ENCODE assay signal across 13 cellular contexts in the genomic region with DNA sequence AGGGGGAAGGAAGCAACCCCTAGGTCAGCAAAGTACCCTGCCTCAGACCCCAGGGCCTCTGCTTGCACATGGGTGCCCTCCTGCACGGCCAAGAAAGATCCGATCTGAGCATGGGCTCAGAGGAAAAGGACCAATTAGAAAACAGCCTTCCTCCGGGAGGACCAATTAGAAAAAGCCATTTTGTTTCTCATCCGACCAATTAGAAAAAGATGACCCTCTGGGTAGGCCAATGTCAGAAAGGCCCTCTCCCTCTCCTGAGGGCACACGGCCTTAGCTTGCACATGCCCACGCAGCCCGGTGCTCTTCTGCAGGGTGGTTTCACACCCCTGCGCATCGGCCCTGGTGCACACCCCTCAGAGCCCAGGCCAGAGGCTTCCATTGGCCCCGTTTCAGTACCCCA. TPM values are rescaled to one million over a fixed set of nuclear protein-coding genes. Genes with fewer than 3 reads are reported as not detected.
DNase-seq lines count a peak whose midpoint lies in the region; ATAC-seq lines count a peak whose summit lies in the region.
"Had no signal": no experiment of that assay in that cellular context is flagged by ENCODE, and none has a peak within 500 bp of the region (broad histone marks: within the 10 kb centered on the region; RNA-seq: fewer than 3 reads in every experiment).

No MANE protein-coding gene starts in this region.

- no peak overlapping the region for H3K4me3 ChIP-seq in skeletal muscle satellite cell (ENCODE audit: low read length)

- H3K36me3 ChIP-seq in skeletal muscle satellite cell (ENCODE audit: insufficient read depth, low read length) = peaks cover 18% of the 10 kb centered on the region

- H3K27me3 ChIP-seq in skeletal muscle satellite cell (ENCODE audit: control insufficient read depth, insufficient read depth, low read length) = no peaks in the 10 kb centered on the region
- H3K27me3 ChIP-seq: neutrophil had no signal

- no peak overlapping the region for H3K9ac ChIP-seq in skeletal muscle satellite cell (ENCODE audit: low read depth, low read length)

- DNase-seq in NCI-H1092 treated with DMSO at 0.1 percent for 48 hours (lab: John Stamatoyannopoulos, UW) (peak; percentile 65), NCI-H1092 (lab: John Stamatoyannopoulos, UW) (no peak), NCI-H2196 (lab: John Stamatoyannopoulos, UW; ENCODE audit: unreplicated experiment) (peak; percentile 51), cerebellar cortex (ENCODE audit: low spot score) (peak; percentile 68), putamen (ENCODE audit: low spot score) (no peak), GDM1 (lab: John Stamatoyannopoulos, UW) (no peak)
- DNase-seq: activated CD4-positive, CD25-positive, alpha-beta regulatory T cell; activated T-cell treated with anti-CD3 and anti-CD28 coated beads, Interleukin-2, amount 50 U/mL, for 4 hours; MM.1S; stimulated activated naive CD8-positive, alpha-beta T cell treated with anti-CD3 and anti-CD28 coated beads, Interleukin-15, Interleukin-2, amounts not matched to agents 100 U/mL and 50 U/mL, for 24 hours had no signal

- ATAC-seq in GM18867 (IDR thresholded peaks at IDR 0.05; ENCODE audit: unreplicated experiment) = no peak
- ATAC-seq: activated T-cell treated with anti-CD3 and anti-CD28 coated beads, Interleukin-2, amount 50 U/mL, for 4 hours; stimulated activated naive CD8-positive, alpha-beta T cell treated with anti-CD3 and anti-CD28 coated beads, Interleukin-15, Interleukin-2, amounts not matched to agents 100 U/mL and 50 U/mL, for 24 hours had no signal

- peak overlapping the region; percentile 52 for H3K4me2 ChIP-seq in skeletal muscle satellite cell (ENCODE audit: low read length)

- peaks cover 19% of the 10 kb centered on the region for H3K4me1 ChIP-seq in skeletal muscle satellite cell (ENCODE audit: control insufficient read depth, insufficient read depth, low read length)

- no peaks in the 10 kb centered on the region for H3K9me3 ChIP-seq in skeletal muscle satellite cell (replicated peaks; ENCODE audit: low read length)
- H3K9me3 ChIP-seq: neutrophil had no signal

RNA-seq across cellular contexts. Expression of a gene that starts 5.1 kb away (rescaled TPM):
- total RNA-seq in skeletal muscle satellite cell (2012; rRNA removed) = 2.8 and 6.1 TPM in 2 replicates

RNA-seq across cellular contexts. Expression of a gene that starts 20.0 kb away (rescaled TPM):
- 14.7 and 17.5 TPM in 2 replicates for total RNA-seq in skeletal muscle satellite cell (2012; rRNA removed)

RNA-seq across cellular contexts. Expression of a gene that starts 23.1 kb away (rescaled TPM):
- 1.8 and 3.1 TPM in 2 replicates for total RNA-seq in skeletal muscle satellite cell (2012; rRNA removed)

RNA-seq across cellular contexts. Expression of a gene that starts 27.5 kb away (rescaled TPM):
- total RNA-seq in skeletal muscle satellite cell (2012; rRNA removed) = 460 and 486 TPM in 2 replicates

RNA-seq across cellular contexts. Expression of a gene that starts 50.3 kb away (rescaled TPM):
- 3.8 and 4.4 TPM in 2 replicates for total RNA-seq in skeletal muscle satellite cell (2012; rRNA removed)

Comparison
In these comparisons a context has a peak if more than half of its experiments do, and no peak if none do; other contexts are left out.
1. DNase-seq: peak in NCI-H1092 treated with DMSO at 0.1 percent for 48 hours (single experiment), NCI-H2196 (single experiment) and cerebellar cortex (single experiment); none in NCI-H1092 (single experiment), putamen (single experiment) and GDM1 (single experiment).